Comparison of ENCODE assay signal across 8 cellular contexts in the genomic region with DNA sequence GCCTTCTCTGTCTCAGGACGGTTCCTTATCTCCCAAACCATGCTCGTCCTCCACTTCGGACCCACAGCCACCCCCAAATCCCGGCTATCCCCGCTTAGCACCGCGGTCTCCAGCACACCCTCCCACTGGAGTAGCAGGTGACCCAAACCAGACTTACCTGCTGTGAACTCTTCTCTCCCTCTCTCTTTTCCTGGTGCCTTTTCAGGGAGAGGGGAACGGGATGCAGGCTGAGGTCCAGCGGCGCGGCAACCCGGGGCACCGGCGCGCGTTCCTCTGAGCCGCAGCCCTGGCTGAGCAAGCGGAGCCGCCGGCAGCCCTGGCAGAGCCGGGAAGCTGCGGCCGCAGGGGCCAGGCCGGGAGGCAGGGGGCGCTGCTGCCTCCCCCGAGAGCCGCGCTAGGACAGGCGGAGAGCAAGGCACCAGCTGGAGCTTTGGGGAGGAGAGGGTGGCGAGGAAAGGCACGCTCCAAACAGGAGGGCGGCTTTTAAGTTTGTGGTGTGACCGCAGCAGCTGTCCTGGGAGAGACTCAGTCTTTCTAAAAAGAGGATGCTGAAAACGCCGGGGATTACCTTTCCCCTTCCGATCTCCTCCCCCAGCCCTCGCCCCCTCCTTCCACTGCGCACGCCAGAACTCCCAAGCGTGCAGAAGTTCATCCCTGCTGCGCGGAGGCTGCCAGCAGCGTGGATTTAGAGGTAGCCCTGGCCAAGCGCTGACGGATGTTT. TPM values are rescaled to one million over a fixed set of nuclear protein-coding genes. Genes with fewer than 3 reads are reported as not detected.
A peak's percentile ranks its signal among the peaks of the same experiment; 100 is the strongest.
DNase-seq lines count a peak whose midpoint lies in the region; ATAC-seq, FAIRE-seq and TF ChIP-seq lines count a peak whose summit lies in the region.

Gene SEMA3D, minus strand, starts transcription at position 536 of the 721 bp plus-strand sequence. CDS start 65,165 bp downstream, outside the sequence.

- peak within 1 kb of the TSS; percentile 69 for H3K27ac ChIP-seq in left ventricle myocardium inferior (replicated peaks)

- H3K9me3 ChIP-seq in left ventricle myocardium inferior (replicated peaks) = no peaks in the 10 kb centered on the region

- peak; percentile 86 for TF ChIP-seq CTCF in D721Med (IDR thresholded peaks at IDR 0.05; ENCODE audit: insufficient read depth, missing control alignments)
- TF ChIP-seq CTCF in left ventricle myocardium inferior (IDR thresholded peaks at IDR 0.05; ENCODE audit: borderline replicate concordance) = peak; percentile 81

- no peak for FAIRE-seq in D721Med (lab: Jason Lieb, UNC)

- no peak for DNase-seq in D721Med (ENCODE audit: insufficient read length, low spot score)
- DNase-seq in NCI-H446 treated with DMSO at 0.1 percent for 48 hours (lab: John Stamatoyannopoulos, UW) = peak; percentile 42
- DNase-seq in amniotic epithelial cell (ENCODE audit: low read depth) = peak; percentile 72
- peak; percentile 51 for DNase-seq in left ventricle myocardium inferior
- DNase-seq in pons (ENCODE audit: low spot score) = peak; percentile 62
- no peak for DNase-seq in activated effector memory CD4-positive, alpha-beta T cell treated with Interleukin-2 at 50 U/mL for 16 hours

- H3K36me3 ChIP-seq in left ventricle myocardium inferior = no peaks in the 10 kb centered on the region

- H3K4me1 ChIP-seq in left ventricle myocardium inferior = peaks cover 27% of the 10 kb centered on the region

- peaks cover 63% of the 10 kb centered on the region for H3K27me3 ChIP-seq in left ventricle myocardium inferior (ENCODE audit: low read depth)

- ATAC-seq in GM19324 (IDR thresholded peaks at IDR 0.05; ENCODE audit: low FRiP score, unreplicated experiment) (peak; percentile 98), HG03196 (IDR thresholded peaks at IDR 0.05; ENCODE audit: unreplicated experiment) (peak; percentile 97)

- peak within 1 kb of the TSS; percentile 68 for H3K4me3 ChIP-seq in left ventricle myocardium inferior

- intact Hi-C loops in left ventricle myocardium inferior (cut with micrococcal nuclease) = loop anchor here (5.0 kb wide), 1 partner anchor 144 kb away; no protein-coding TSS in a partner anchor

RNA-seq across cellular contexts. Expression of gene SEMA3D, which starts in this region (rescaled TPM):
- total RNA-seq in left ventricle myocardium inferior = 1.8 TPM

Comparison
In these comparisons a context has a peak if more than half of its experiments do, and no peak if none do; other contexts are left out.
1. DNase-seq: peak in NCI-H446 treated with DMSO at 0.1 percent for 48 hours (single experiment), amniotic epithelial cell (single experiment), left ventricle myocardium inferior (single experiment) and pons (single experiment); none in D721Med (single experiment) and activated effector memory CD4-positive, alpha-beta T cell treated with Interleukin-2 at 50 U/mL for 16 hours (single experiment).